14 cellular contexts compared by ENCODE assay signal in the genomic region with DNA sequence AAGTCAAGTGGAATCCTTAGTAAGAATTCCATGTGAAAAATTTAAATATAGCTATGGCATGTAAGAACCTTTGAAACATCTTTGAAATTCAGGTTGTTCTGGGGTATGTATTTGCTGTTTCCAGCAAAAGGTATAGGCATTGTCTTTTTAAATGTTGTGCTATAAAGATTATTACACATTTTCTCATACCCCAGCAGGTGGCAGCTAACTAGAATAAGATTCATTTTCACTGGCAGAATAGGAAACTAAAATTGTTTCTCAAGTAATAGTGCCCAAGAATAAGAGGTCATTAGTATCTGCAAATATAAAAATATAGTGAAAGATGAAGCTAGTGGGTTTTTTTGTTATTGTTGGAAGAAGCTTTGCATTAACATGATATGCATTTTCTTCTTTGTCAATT. TPM values are rescaled to one million over a fixed set of nuclear protein-coding genes. Genes with fewer than 3 reads are reported as not detected.
DNase-seq lines count a peak whose midpoint lies in the region; TF ChIP-seq lines count a peak whose summit lies in the region.
"Had no signal": no experiment of that assay in that cellular context is flagged by ENCODE, and none has a peak within 500 bp of the region (broad histone marks: within the 10 kb centered on the region; RNA-seq: fewer than 3 reads in every experiment).

No MANE protein-coding gene starts in this region.

- H2AFZ ChIP-seq in OCI-LY3 (ENCODE audit: low read depth, low read length) = no peak overlapping the region

- no peak overlapping the region for H4K5ac ChIP-seq in mesendoderm (ENCODE audit: low read length)

- H3K4me3 ChIP-seq in AG04450 (ENCODE audit: low read depth, low read length) (no peak overlapping the region), OCI-LY3 (ENCODE audit: low read length) (no peak overlapping the region), fibroblast of pulmonary artery (replicated peaks; ENCODE audit: low read depth, low read length) (no peak overlapping the region), mesendoderm (ENCODE audit: low read length) (no peak overlapping the region)
- H3K4me3 ChIP-seq: SJCRH30, vagina had no signal

- no peaks in the 10 kb centered on the region for H3K4me1 Mint-ChIP-seq in immature natural killer cell

- POLR2A ChIA-PET in AG04450 (lab: Yijun Ruan, JAX) = no interaction called here

- H3K27ac Mint-ChIP-seq in immature natural killer cell = no peak overlapping the region
- H3K27ac Mint-ChIP-seq: natural killer cell treated with Interleukin-12 subunit alpha and Interleukin-12 subunit beta and Interleukin-15 and Interleukin-18, amount 100 ng/mL, for 72 hours had no signal

- no peak overlapping the region for H2BK15ac ChIP-seq in mesendoderm (replicated peaks; ENCODE audit: low read depth)

- no peak overlapping the region for H2AK5ac ChIP-seq in mesendoderm (ENCODE audit: low read length)

- H3K56ac ChIP-seq in mesendoderm (ENCODE audit: low read length) = no peak overlapping the region

- H3K27me3 Mint-ChIP-seq in immature natural killer cell (ENCODE audit: low read depth in 3 of 3) = peaks cover 1 to 8% (median 3%) of the 10 kb centered on the region in 3 donors

- DNase-seq in AG04450 (ENCODE audit: low read depth, low spot score) (no peak), ELR (ENCODE audit: low read depth) (peak; percentile 32), fibroblast of pulmonary artery (ENCODE audit: low read depth) (no peak), immature natural killer cell (no peak), occipital lobe (lab: John Stamatoyannopoulos, UW) (no peak), mesendoderm (no peak), D341Med (ENCODE audit: low spot score) (no peak)
- DNase-seq: activated CD4-positive, alpha-beta T cell treated with anti-CD3 and anti-CD28 coated beads for 4 hours; NCI-H1048; SJCRH30; stimulated activated CD4-positive, alpha-beta T cell treated with anti-CD3 and anti-CD28 coated beads, Interleukin-15, amount 100 ng/mL, for 24 hours had no signal

- H2BK120ac ChIP-seq in mesendoderm (ENCODE audit: low read depth, low read length) = no peak overlapping the region

- H3K4me1 ChIP-seq in OCI-LY3 (ENCODE audit: low read length) (no peaks in the 10 kb centered on the region), mesendoderm (ENCODE audit: control insufficient read depth, low read depth, low read length) (peaks cover 2% of the 10 kb centered on the region)
- H3K4me1 ChIP-seq: SJCRH30 had no signal

- H4K8ac ChIP-seq in mesendoderm (ENCODE audit: low read depth, low read length) = no peak overlapping the region

- no peak overlapping the region for H3K4me3 Mint-ChIP-seq in immature natural killer cell
- H3K4me3 Mint-ChIP-seq: natural killer cell treated with Interleukin-12 subunit alpha and Interleukin-12 subunit beta and Interleukin-15 and Interleukin-18, amount 100 ng/mL, for 72 hours had no signal

- no peak overlapping the region for H2BK5ac ChIP-seq in mesendoderm (ENCODE audit: low read length)

- H3K4me2 ChIP-seq in OCI-LY3 (ENCODE audit: low read length) (no peak overlapping the region), mesendoderm (ENCODE audit: low read length) (no peak overlapping the region)

- no peaks in the 10 kb centered on the region for H3K9me3 ChIP-seq in AG04450 (ENCODE audit: control insufficient read depth, insufficient read depth, low read length)
- H3K9me3 ChIP-seq in OCI-LY3 (ENCODE audit: insufficient read depth, low read length) = no peaks in the 10 kb centered on the region
- H3K9me3 ChIP-seq: SJCRH30, vagina had no signal

- H3K27ac ChIP-seq in AG04450 (ENCODE audit: low read depth, low read length) (no peak overlapping the region), OCI-LY3 (ENCODE audit: low read length) (no peak overlapping the region), mesendoderm (ENCODE audit: low read depth, low read length) (no peak overlapping the region)
- H3K27ac ChIP-seq: SJCRH30, vagina had no signal

- no peaks in the 10 kb centered on the region for H3K79me1 ChIP-seq in mesendoderm (ENCODE audit: low read length)

- no peaks in the 10 kb centered on the region for H3K36me3 ChIP-seq in OCI-LY3 (replicated peaks; ENCODE audit: low read depth, low read length)
- no peaks in the 10 kb centered on the region for H3K36me3 ChIP-seq in mesendoderm (ENCODE audit: control insufficient read depth, insufficient read depth, low read length)
- H3K36me3 ChIP-seq: SJCRH30, vagina had no signal

- H3K23ac ChIP-seq in mesendoderm (ENCODE audit: low read length) = no peak overlapping the region

- TF ChIP-seq CTCF in AG04450 (IDR thresholded peaks at IDR 0.05; ENCODE audit: low read depth, low read length) (peak; percentile 38), OCI-LY3 (IDR thresholded peaks at IDR 0.05; ENCODE audit: low read depth, low read length) (peak; percentile 12; the same call in 1 of the 2 replicates), fibroblast of pulmonary artery (IDR thresholded peaks at IDR 0.05; ENCODE audit: low read length, missing control alignments) (peak; percentile 19)

- no peak overlapping the region for H3K18ac ChIP-seq in mesendoderm (ENCODE audit: low read length)

- H3K9me3 Mint-ChIP-seq in immature natural killer cell = peaks cover 7 to 47% (median 16%) of the 10 kb centered on the region in 6 donors

- no peaks in the 10 kb centered on the region for H3K27me3 ChIP-seq in AG04450 (ENCODE audit: control insufficient read depth, insufficient read depth, low read length)
- no peaks in the 10 kb centered on the region for H3K27me3 ChIP-seq in OCI-LY3 (ENCODE audit: low read depth, low read length)
- peaks cover 3% of the 10 kb centered on the region for H3K27me3 ChIP-seq in mesendoderm (ENCODE audit: insufficient read depth, low read length, poor library complexity)
- H3K27me3 ChIP-seq: vagina had no signal

- no peak overlapping the region for H3K4ac ChIP-seq in mesendoderm (ENCODE audit: low read depth, low read length)

- no peak overlapping the region for H3K9ac ChIP-seq in OCI-LY3 (ENCODE audit: low read length)
- no peak overlapping the region for H3K9ac ChIP-seq in mesendoderm (ENCODE audit: low read length)

- CTCF ChIA-PET in AG04450 (lab: Charles Lee) = interaction anchor here (0.7 to 1.3 kb wide), 6 partner anchors 10 to 458 kb away, joined by 3 to 4 read pairs (median 3); no protein-coding TSS in a partner anchor

- no peaks in the 10 kb centered on the region for H4K20me1 ChIP-seq in OCI-LY3 (ENCODE audit: insufficient read depth, low read length)

- H3K36me3 Mint-ChIP-seq in immature natural killer cell = peaks cover 0 to 4% (median 3%) of the 10 kb centered on the region in 3 donors

- H3K79me2 ChIP-seq in OCI-LY3 (ENCODE audit: low read length) (no peaks in the 10 kb centered on the region), mesendoderm (ENCODE audit: control insufficient read depth, insufficient read depth, low read length) (no peaks in the 10 kb centered on the region)

RNA-seq across cellular contexts. Expression of a gene that starts 1.8 kb away (rescaled TPM):
- polyA plus RNA-seq in AG04450 (2011; rRNA removed) (10.6 and 12.8 TPM in 2 replicates), immature natural killer cell (not detected)
- 36.1 and 45.0 TPM in 2 replicates for polyA minus RNA-seq in AG04450 (2011; rRNA and poly(A)+ RNA removed)
- 82.7 TPM for total RNA-seq in occipital lobe
- 0.59 TPM for polyA plus RNA-seq in mesendoderm (2013, experiment 1 of 2)
- 0.64 TPM for polyA plus RNA-seq in mesendoderm (2013, experiment 2 of 2)
- total RNA-seq: natural killer cell treated with Interleukin-12 subunit alpha and Interleukin-12 subunit beta and Interleukin-15 and Interleukin-18, amount 100 ng/mL, for 72 hours had no signal

Comparison
In these comparisons a context has a peak if more than half of its experiments do, and no peak if none do; other contexts are left out.
1. RNA of a gene that starts 1.8 kb away (polyA plus RNA-seq): 10.6 to 12.8 TPM in AG04450; not detected in immature natural killer cell; every median in the first group is over 10 times any median in the second.
2. Peak in every context shown above with its lines, with median percentiles within 50 percentile points of each other: CTCF ChIP-seq.